In genomic region chr12:132658149-132658905, GRCh38 we compare ENCODE assay signal across 23 cellular contexts. TPM values are rescaled to one million over a fixed set of nuclear protein-coding genes. Genes with fewer than 3 reads are reported as not detected.
"Had no signal": no experiment of that assay in that cellular context is flagged by ENCODE, and none has a peak within 500 bp of the region (broad histone marks: within the 10 kb centered on the region; RNA-seq: fewer than 3 reads in every experiment).

No MANE protein-coding gene starts in this region.

- ATAC-seq: activated naive CD4-positive, alpha-beta T cell treated with anti-CD3 and anti-CD28 coated beads, Interleukin-2, amount 50 U/mL, for 72 hours; activated T-cell treated with anti-CD3 and anti-CD28 coated beads, Interleukin-2, amount 50 U/mL, for 72 hours; effector memory CD8-positive, alpha-beta T cell; lower lobe of right lung; stimulated activated memory B cell treated with anti-CD40 and anti-IgM and Interleukin-4, amounts not matched to agents 10 μg/mL and 1 μg/mL and 100 μg/mL, for 72 hours; upper lobe of right lung had no signal

- H3K4me3 Mint-ChIP-seq: activated T-cell treated with anti-CD3 and anti-CD28 coated beads, Interleukin-2, amount 50 U/mL, for 72 hours; dendritic cell treated with granulocyte-macrophage colony-stimulating factor and Interleukin-4, amounts not matched to agents 40 ng/mL and 50 ng/mL, for 4 days; effector memory CD8-positive, alpha-beta T cell; natural killer cell; stimulated activated memory B cell treated with anti-CD40 and anti-IgM and Interleukin-4, amounts not matched to agents 10 μg/mL and 1 μg/mL and 100 μg/mL, for 72 hours had no signal

- H3K27ac ChIP-seq: adrenal gland, epithelial cell of prostate, lower lobe of right lung, upper lobe of right lung had no signal

- H3K27ac Mint-ChIP-seq: activated T-cell treated with anti-CD3 and anti-CD28 coated beads, Interleukin-2, amount 50 U/mL, for 72 hours; dendritic cell treated with granulocyte-macrophage colony-stimulating factor and Interleukin-4, amounts not matched to agents 40 ng/mL and 50 ng/mL, for 4 days; natural killer cell; stimulated activated memory B cell treated with anti-CD40 and anti-IgM and Interleukin-4, amounts not matched to agents 10 μg/mL and 1 μg/mL and 100 μg/mL, for 72 hours had no signal

- H3K27me3 Mint-ChIP-seq: dendritic cell treated with granulocyte-macrophage colony-stimulating factor and Interleukin-4, amounts not matched to agents 40 ng/mL and 50 ng/mL, for 4 days; effector memory CD8-positive, alpha-beta T cell; stimulated activated memory B cell treated with anti-CD40 and anti-IgM and Interleukin-4, amounts not matched to agents 10 μg/mL and 1 μg/mL and 100 μg/mL, for 72 hours had no signal

- H3K9me3 Mint-ChIP-seq: activated naive CD4-positive, alpha-beta T cell treated with anti-CD3 and anti-CD28 coated beads, Interleukin-2, amount 50 U/mL, for 72 hours; activated T-cell treated with anti-CD3 and anti-CD28 coated beads, Interleukin-2, amount 50 U/mL, for 72 hours; dendritic cell treated with granulocyte-macrophage colony-stimulating factor and Interleukin-4, amounts not matched to agents 40 ng/mL and 50 ng/mL, for 4 days; effector memory CD8-positive, alpha-beta T cell; natural killer cell; stimulated activated memory B cell treated with anti-CD40 and anti-IgM and Interleukin-4, amounts not matched to agents 10 μg/mL and 1 μg/mL and 100 μg/mL, for 72 hours had no signal

- H3K27me3 ChIP-seq: adrenal gland, spleen, upper lobe of right lung had no signal

- H3K4me3 ChIP-seq: adrenal gland, lower lobe of right lung, spleen, upper lobe of right lung had no signal

- H3K4me1 ChIP-seq: adrenal gland, lower lobe of right lung, upper lobe of right lung had no signal

- H3K9me3 ChIP-seq: adrenal gland, lower lobe of right lung, spleen, upper lobe of right lung had no signal

- DNase-seq: activated CD4-positive, alpha-beta T cell treated with anti-CD3 and anti-CD28 coated beads, Interleukin-2, amount 50 U/mL, for 4 hours; activated gamma-delta T cell; activated T-cell treated with anti-CD3 and anti-CD28 coated beads, Interleukin-2, amount 50 U/mL, for 72 hours; adrenal gland; effector memory CD8-positive, alpha-beta T cell; foreskin fibroblast; hippocampal formation; islet precursor cell; lower lobe of right lung; natural killer cell; spleen; stimulated activated CD4-positive, alpha-beta T cell treated with anti-CD3 and anti-CD28 coated beads, Interleukin-4, amount 100 ng/mL, for 4 hours; T-helper 2 cell; upper lobe of right lung had no signal

RNA-seq across cellular contexts. Expression of gene P2RX2, which starts 39.8 kb away (rescaled TPM):
- total RNA-seq: activated CD8-positive, alpha-beta memory T cell treated with anti-CD3 and anti-CD28 coated beads for 36 hours; activated naive CD4-positive, alpha-beta T cell treated with anti-CD3 and anti-CD28 coated beads, Interleukin-2, amount 50 U/mL, for 72 hours; activated T-cell treated with anti-CD3 and anti-CD28 coated beads, Interleukin-2, amount 50 U/mL, for 72 hours; astrocyte; cerebellum; mesenteric fat pad; natural killer cell; renal cortical epithelial cell had no signal

RNA-seq across cellular contexts. Expression of gene LRCOL1, which starts 47.9 kb away (rescaled TPM):
- total RNA-seq: activated CD8-positive, alpha-beta memory T cell treated with anti-CD3 and anti-CD28 coated beads for 36 hours; activated naive CD4-positive, alpha-beta T cell treated with anti-CD3 and anti-CD28 coated beads, Interleukin-2, amount 50 U/mL, for 72 hours; activated T-cell treated with anti-CD3 and anti-CD28 coated beads, Interleukin-2, amount 50 U/mL, for 72 hours; astrocyte; cerebellum; mesenteric fat pad; natural killer cell had no signal
